ENCODE assay signal across 9 cellular contexts in genomic region chr6:118263929-118264486, GRCh38.
DNase-seq lines count a peak whose midpoint lies in the region; ATAC-seq and TF ChIP-seq lines count a peak whose summit lies in the region.
"Had no signal": no experiment of that assay in that cellular context is flagged by ENCODE, and none has a peak within 500 bp of the region (broad histone marks: within the 10 kb centered on the region; RNA-seq: fewer than 3 reads in every experiment).

No MANE protein-coding gene starts in this region.

- H3K27ac ChIP-seq in tibial nerve = peak overlapping the region in 2 of 4 donors; percentile 4 to 50

- H3K4me1 Mint-ChIP-seq in activated CD8-positive, alpha-beta T cell treated with anti-CD3 and anti-CD28 coated beads for 36 hours (ENCODE audit: low read depth) = no peaks in the 10 kb centered on the region
- no peaks in the 10 kb centered on the region for H3K4me1 Mint-ChIP-seq in activated CD8-positive, alpha-beta T cell treated with anti-CD3 and anti-CD28 coated beads, Interleukin-2, amount 10 ng/mL, durations not matched to agents 7 days and 5 days (ENCODE audit: low read depth)

- H3K27ac Mint-ChIP-seq in activated CD8-positive, alpha-beta T cell treated with anti-CD3 and anti-CD28 coated beads for 36 hours = no peak overlapping the region
- H3K27ac Mint-ChIP-seq in activated CD8-positive, alpha-beta T cell treated with anti-CD3 and anti-CD28 coated beads, Interleukin-2, amount 10 ng/mL, durations not matched to agents 7 days and 5 days = no peak overlapping the region

- peak; percentile 12 for DNase-seq in activated CD8-positive, alpha-beta T cell treated with anti-CD3 and anti-CD28 coated beads for 36 hours
- DNase-seq in activated CD8-positive, alpha-beta T cell treated with anti-CD3 and anti-CD28 coated beads, Interleukin-2, amount 10 ng/mL, durations not matched to agents 7 days and 5 days = no peak
- DNase-seq in NOMO-1 treated with dmso at 0.1 percent for 144 hours (lab: John Stamatoyannopoulos, UW; ENCODE audit: unreplicated experiment) (peak; percentile 8), globus pallidus (ENCODE audit: low spot score) (peak; percentile 55), tibial nerve (ENCODE audit: low spot score in 2 of 2) (no peak)
- no peak for DNase-seq in activated CD4-positive, CD25-positive, alpha-beta regulatory T cell treated with anti-CD3 and anti-CD28 coated beads, Interleukin-2, amount 50 U/mL, for 72 hours

- H3K9me3 Mint-ChIP-seq in activated CD8-positive, alpha-beta T cell treated with anti-CD3 and anti-CD28 coated beads for 36 hours = peaks cover 4% of the 10 kb centered on the region
- no peaks in the 10 kb centered on the region for H3K9me3 Mint-ChIP-seq in activated CD8-positive, alpha-beta T cell treated with anti-CD3 and anti-CD28 coated beads, Interleukin-2, amount 10 ng/mL, durations not matched to agents 7 days and 5 days (ENCODE audit: insufficient read depth)

- intact Hi-C loops in activated CD8-positive, alpha-beta T cell treated with anti-CD3 and anti-CD28 coated beads for 36 hours (cut with micrococcal nuclease) = no loop called here

- peaks cover 0 to 24% (median 11%) of the 10 kb centered on the region in 4 donors for H3K4me1 ChIP-seq in tibial nerve
- H3K4me1 ChIP-seq: Caco-2 had no signal

- TF ChIP-seq POLR2A in tibial nerve (IDR thresholded peaks at IDR 0.05) = no peak

- no peak for ATAC-seq in activated CD8-positive, alpha-beta T cell treated with anti-CD3 and anti-CD28 coated beads for 36 hours
- ATAC-seq in activated CD8-positive, alpha-beta T cell treated with anti-CD3 and anti-CD28 coated beads, Interleukin-2, amount 10 ng/mL, durations not matched to agents 7 days and 5 days = no peak
- ATAC-seq in HG02973 (IDR thresholded peaks at IDR 0.05; ENCODE audit: unreplicated experiment) (no peak), GM21737 (IDR thresholded peaks at IDR 0.05; ENCODE audit: unreplicated experiment) (no peak)

- H3K36me3 Mint-ChIP-seq in activated CD8-positive, alpha-beta T cell treated with anti-CD3 and anti-CD28 coated beads for 36 hours (ENCODE audit: low read depth) = no peaks in the 10 kb centered on the region
- H3K36me3 Mint-ChIP-seq in activated CD8-positive, alpha-beta T cell treated with anti-CD3 and anti-CD28 coated beads, Interleukin-2, amount 10 ng/mL, durations not matched to agents 7 days and 5 days (ENCODE audit: low read depth) = no peaks in the 10 kb centered on the region

- no peak overlapping the region for H3K4me3 Mint-ChIP-seq in activated CD8-positive, alpha-beta T cell treated with anti-CD3 and anti-CD28 coated beads for 36 hours
- H3K4me3 Mint-ChIP-seq in activated CD8-positive, alpha-beta T cell treated with anti-CD3 and anti-CD28 coated beads, Interleukin-2, amount 10 ng/mL, durations not matched to agents 7 days and 5 days = no peak overlapping the region

- CTCF ChIA-PET in activated CD8-positive, alpha-beta T cell treated with anti-CD3 and anti-CD28 coated beads for 36 hours (lab: Charles Lee) = interaction anchor here (1.1 kb wide), 1 partner anchor 286 kb away, joined by 5 read pairs; no protein-coding TSS in a partner anchor
- CTCF ChIA-PET in activated CD8-positive, alpha-beta T cell treated with anti-CD3 and anti-CD28 coated beads, Interleukin-2, amount 10 ng/mL, durations not matched to agents 7 days and 5 days (lab: Charles Lee) = no interaction called here

- 4 to 17% methylated on average over 2 of the region's 2 CpGs for WGBS in tibial nerve, 2 donors

- H3K9me3 ChIP-seq in tibial nerve = peaks cover 0 to 4% (median 0%) of the 10 kb centered on the region in 4 donors
- H3K9me3 ChIP-seq: Caco-2 had no signal

- POLR2A ChIA-PET in activated CD8-positive, alpha-beta T cell treated with anti-CD3 and anti-CD28 coated beads for 36 hours (lab: Charles Lee) = no interaction called here
- POLR2A ChIA-PET in activated CD8-positive, alpha-beta T cell treated with anti-CD3 and anti-CD28 coated beads, Interleukin-2, amount 10 ng/mL, durations not matched to agents 7 days and 5 days (lab: Charles Lee) = no interaction called here

- no peaks in the 10 kb centered on the region for H3K27me3 ChIP-seq in tibial nerve

- H3K4me3 ChIP-seq in tibial nerve = no peak overlapping the region

- H3K27me3 Mint-ChIP-seq in activated CD8-positive, alpha-beta T cell treated with anti-CD3 and anti-CD28 coated beads for 36 hours = no peaks in the 10 kb centered on the region
- H3K27me3 Mint-ChIP-seq in activated CD8-positive, alpha-beta T cell treated with anti-CD3 and anti-CD28 coated beads, Interleukin-2, amount 10 ng/mL, durations not matched to agents 7 days and 5 days (ENCODE audit: low read depth) = peaks cover 5% of the 10 kb centered on the region

- no peak for TF ChIP-seq CTCF in activated CD8-positive, alpha-beta T cell treated with anti-CD3 and anti-CD28 coated beads for 36 hours (IDR thresholded peaks at IDR 0.05)
- TF ChIP-seq CTCF in tibial nerve (IDR thresholded peaks at IDR 0.05) = peak in 4 of 5 experiments; percentile 21 to 60 (median 40)

- no peaks in the 10 kb centered on the region for H3K36me3 ChIP-seq in tibial nerve

- TF ChIP-seq EP300 in tibial nerve (IDR thresholded peaks at IDR 0.05) = no peak

Comparison
In these comparisons a context has a peak if more than half of its experiments do, and no peak if none do; other contexts are left out.
1. DNase-seq: peak in activated CD8-positive, alpha-beta T cell treated with anti-CD3 and anti-CD28 coated beads for 36 hours (single experiment), NOMO-1 treated with dmso at 0.1 percent for 144 hours (single experiment) and globus pallidus (single experiment); none in activated CD8-positive, alpha-beta T cell treated with anti-CD3 and anti-CD28 coated beads, Interleukin-2, amount 10 ng/mL, durations not matched to agents 7 days and 5 days (single experiment), tibial nerve (0 of 2) and activated CD4-positive, CD25-positive, alpha-beta regulatory T cell treated with anti-CD3 and anti-CD28 coated beads, Interleukin-2, amount 50 U/mL, for 72 hours (single experiment).